Comparison of ENCODE assay signal across 8 cellular contexts in the genomic region with DNA sequence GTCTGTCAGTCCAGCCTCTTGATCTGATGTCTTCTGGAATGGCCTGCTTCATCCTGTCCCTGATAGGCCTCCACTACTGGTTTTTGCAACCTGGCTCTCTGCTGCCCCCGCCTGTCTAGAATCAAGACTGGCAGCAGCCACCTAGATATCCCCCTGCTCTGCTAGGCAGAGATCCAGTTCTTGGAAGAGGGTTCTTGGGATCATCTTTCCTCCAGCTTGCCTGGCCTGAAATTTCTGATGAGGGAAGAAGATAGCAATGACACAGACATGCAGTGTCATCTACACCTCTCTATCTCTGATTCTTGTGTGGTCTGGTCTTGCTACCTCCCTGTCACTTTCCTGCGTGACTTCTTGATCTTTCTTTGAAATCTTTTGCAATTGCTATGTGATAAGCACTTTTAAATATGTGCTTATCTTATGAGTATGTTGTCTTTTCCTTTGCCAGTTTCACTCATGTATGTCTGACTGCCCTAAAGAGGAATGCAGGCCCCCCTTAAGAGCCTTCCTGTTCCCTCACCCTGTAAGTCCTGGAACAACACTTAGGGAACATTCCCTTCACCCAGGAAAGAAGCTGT. TPM values are rescaled to one million over a fixed set of nuclear protein-coding genes. Genes with fewer than 3 reads are reported as not detected.
DNase-seq lines count a peak whose midpoint lies in the region; ATAC-seq and TF ChIP-seq lines count a peak whose summit lies in the region.

No MANE protein-coding gene starts in this region.

- H3K4me1 Mint-ChIP-seq in CD4-positive, CD25-positive, alpha-beta regulatory T cell, result peaks cover 2 to 77% (median 46%) of the 10 kb centered on the region in 4 donors
- H3K4me1 Mint-ChIP-seq in natural killer cell, result peaks cover 78 to 88% of the 10 kb centered on the region in 2 donors

- RAD21 ChIA-PET in HCT116 (lab: Charles Lee; ENCODE audit: low non-redundant PET in 1 of 2, low total read pairs in 2 of 2, uncharacterized antibody in 2 of 2, unreplicated experiment in 2 of 2), result interaction anchor here in 1 of 2 experiments (0.6 kb wide), 1 partner anchor 20 kb away, joined by 3 read pairs; a partner anchor contains a TSS

- POLR2A ChIA-PET in HCT116 (lab: Charles Lee), result no interaction called here

- H4K20me1 ChIP-seq in HCT116 (ENCODE audit: insufficient read depth), result no peaks in the 10 kb centered on the region
- peaks cover 4% of the 10 kb centered on the region; the same call in 1 of the 2 replicates for H4K20me1 ChIP-seq in OCI-LY3 (ENCODE audit: insufficient read depth, low read length)

- peaks cover 16% of the 10 kb centered on the region for H3K36me3 Mint-ChIP-seq in CD4-positive, CD25-positive, alpha-beta regulatory T cell
- no peaks in the 10 kb centered on the region for H3K36me3 Mint-ChIP-seq in natural killer cell

- peaks cover 0 to 1% (median 0%) of the 10 kb centered on the region in 7 donors for H3K9me3 Mint-ChIP-seq in CD4-positive, CD25-positive, alpha-beta regulatory T cell
- no peaks in the 10 kb centered on the region for H3K9me3 Mint-ChIP-seq in natural killer cell

- peak overlapping the region in 3 of 4 donors; percentile 40 to 69 (median 47) for H3K4me3 Mint-ChIP-seq in CD4-positive, CD25-positive, alpha-beta regulatory T cell
- H3K4me3 Mint-ChIP-seq in natural killer cell, result peak overlapping the region; percentile 45

- no peaks in the 10 kb centered on the region for H3K9me2 ChIP-seq in HCT116 (ENCODE audit: insufficient read depth)

- peak; percentile 56 to 80 (median 65) for DNase-seq in CD4-positive, CD25-positive, alpha-beta regulatory T cell
- DNase-seq in HCT116 (ENCODE audit: low read depth, low spot score) (peak; percentile 28), activated T-cell treated with anti-CD3 and anti-CD28 coated beads for 48 hours (ENCODE audit: low read depth) (peak; percentile 55), esophagus muscularis mucosa (ENCODE audit: extremely low spot score) (no peak), natural killer cell (peak; percentile 64), stromal cell of bone marrow (ENCODE audit: low read depth) (peak; percentile 42)

- H3K4me3 ChIP-seq in CD4-positive, CD25-positive, alpha-beta regulatory T cell (ENCODE audit: low read depth, low read length), result no peak overlapping the region
- no peak overlapping the region for H3K4me3 ChIP-seq in HCT116 (replicated peaks in 1 of 2; ENCODE audit: low read depth in 1 of 2, low read length in 2 of 2)
- H3K4me3 ChIP-seq in OCI-LY3 (ENCODE audit: low read length), result no peak overlapping the region
- no peak overlapping the region for H3K4me3 ChIP-seq in esophagus muscularis mucosa

- ATAC-seq in CD4-positive, CD25-positive, alpha-beta regulatory T cell (ENCODE audit: low read depth in 2 of 2), result peak; percentile 77 to 83
- ATAC-seq in HCT116 (peak; percentile 98), natural killer cell (peak; percentile 55 to 71 (median 55)), GM19324 (IDR thresholded peaks at IDR 0.05; ENCODE audit: low FRiP score, unreplicated experiment) (no peak)

- 50% methylated on average over 2 of the region's 2 CpGs for WGBS in esophagus muscularis mucosa

- TF ChIP-seq RAD21 in HCT116 (IDR thresholded peaks at IDR 0.05; ENCODE audit: low read depth), result peak; percentile 77

- H3K4me1 ChIP-seq in CD4-positive, CD25-positive, alpha-beta regulatory T cell (ENCODE audit: control insufficient read depth, insufficient read depth, low read length, poor library complexity, severe bottlenecking), result peaks cover 37% of the 10 kb centered on the region
- H3K4me1 ChIP-seq in HCT116 (ENCODE audit: control insufficient read depth in 1 of 2, insufficient read depth in 2 of 2, low read length in 2 of 2) (no peaks in the 10 kb centered on the region), OCI-LY3 (ENCODE audit: low read length) (peaks cover 8% of the 10 kb centered on the region), esophagus muscularis mucosa (peaks cover 17 to 32% (median 24%) of the 10 kb centered on the region in 4 donors)

- H3K9me3 ChIP-seq in CD4-positive, CD25-positive, alpha-beta regulatory T cell (ENCODE audit: control insufficient read depth in 2 of 2, low read length in 2 of 2), result no peaks in the 10 kb centered on the region
- H3K9me3 ChIP-seq in HCT116 (ENCODE audit: control insufficient read depth in 1 of 2, insufficient read depth in 1 of 2, low read depth in 1 of 2, low read length in 2 of 2), result no peaks in the 10 kb centered on the region
- no peaks in the 10 kb centered on the region for H3K9me3 ChIP-seq in OCI-LY3 (ENCODE audit: insufficient read depth, low read length)
- no peaks in the 10 kb centered on the region for H3K9me3 ChIP-seq in esophagus muscularis mucosa

- peak overlapping the region; percentile 43 for H3K27ac ChIP-seq in CD4-positive, CD25-positive, alpha-beta regulatory T cell (ENCODE audit: insufficient read depth, low read length, poor library complexity, severe bottlenecking)
- no peak overlapping the region for H3K27ac ChIP-seq in HCT116 (ENCODE audit: low read depth, low read length)
- H3K27ac ChIP-seq in OCI-LY3 (ENCODE audit: low read length), result no peak overlapping the region
- H3K27ac ChIP-seq in esophagus muscularis mucosa (replicated peaks in 1 of 4), result peak overlapping the region; percentile 43 to 70 (median 53)

- CTCF ChIA-PET in HCT116 (lab: Charles Lee), result interaction anchor here (0.9 to 1.0 kb wide), 2 partner anchors 20 to 543 kb away, joined by 3 read pairs; a partner anchor contains a TSS

- no peak for TF ChIP-seq EP300 in esophagus muscularis mucosa (IDR thresholded peaks at IDR 0.05)

- TF ChIP-seq CTCF in HCT116 (IDR thresholded peaks at IDR 0.05 in 2 of 3, conservative IDR thresholded peaks at IDR 0.05 in 1 of 3; ENCODE audit: borderline replicate concordance in 1 of 3, insufficient read depth in 1 of 3, low read depth in 2 of 3, low read length in 2 of 3), result peak; percentile 77 to 93 (median 85)
- peak; percentile 81 for TF ChIP-seq CTCF in OCI-LY3 (IDR thresholded peaks at IDR 0.05; ENCODE audit: low read depth, low read length)
- TF ChIP-seq CTCF in esophagus muscularis mucosa (IDR thresholded peaks at IDR 0.05), result peak; percentile 59 to 80 (median 69)
- TF ChIP-seq CTCF in natural killer cell (IDR thresholded peaks at IDR 0.05), result peak; percentile 83

- no peak overlapping the region for H3K9ac ChIP-seq in HCT116 (ENCODE audit: low read length)
- H3K9ac ChIP-seq in OCI-LY3 (ENCODE audit: low read length), result no peak overlapping the region

- H3K27me3 Mint-ChIP-seq in CD4-positive, CD25-positive, alpha-beta regulatory T cell, result no peaks in the 10 kb centered on the region
- H3K27me3 Mint-ChIP-seq in natural killer cell (ENCODE audit: low read depth in 2 of 2), result no peaks in the 10 kb centered on the region

- TF ChIP-seq POLR2A in HCT116 (IDR thresholded peaks at IDR 0.05; ENCODE audit: borderline replicate concordance, extremely low read depth, insufficient read depth, insufficient read length) (no peak), esophagus muscularis mucosa (IDR thresholded peaks at IDR 0.05; ENCODE audit: low read depth) (no peak)

- intact Hi-C loops in HCT116 (cut with micrococcal nuclease), result loop anchor here (1.0 to 2.0 kb wide), 2 partner anchors 72 to 164 kb away; no protein-coding TSS in a partner anchor
- intact Hi-C loops in esophagus muscularis mucosa (cut with DNase I), result no loop called here
- intact Hi-C loops in natural killer cell (cut with micrococcal nuclease), result loop anchor here (5.0 to 10.0 kb wide), 2 partner anchors 43 to 260 kb away; a partner anchor contains a TSS

- H3K36me3 ChIP-seq in CD4-positive, CD25-positive, alpha-beta regulatory T cell (ENCODE audit: control insufficient read depth, insufficient read depth, low read length), result peaks cover 2% of the 10 kb centered on the region
- H3K36me3 ChIP-seq in HCT116 (ENCODE audit: control insufficient read depth in 1 of 2, insufficient read depth in 2 of 2, low read length in 2 of 2) (peaks cover 0 to 23% of the 10 kb centered on the region in 2 experiments; a peak in 1 of 4 replicates), OCI-LY3 (replicated peaks; ENCODE audit: low read depth, low read length) (peaks cover 11% of the 10 kb centered on the region), esophagus muscularis mucosa (peaks cover 7 to 61% (median 26%) of the 10 kb centered on the region in 4 donors)

- no TSS peak for BruUV-seq in HCT116 (replicated peaks; lab: Mats Ljungman, UMichigan)

- H3K27ac Mint-ChIP-seq in CD4-positive, CD25-positive, alpha-beta regulatory T cell, result peak overlapping the region; percentile 6 to 90 (median 88)
- peak overlapping the region; percentile 82 to 92 for H3K27ac Mint-ChIP-seq in natural killer cell

- no peaks in the 10 kb centered on the region for H3K79me2 ChIP-seq in HCT116 (ENCODE audit: insufficient read depth, low read length)
- no peaks in the 10 kb centered on the region for H3K79me2 ChIP-seq in OCI-LY3 (ENCODE audit: low read length)

- H3K4me2 ChIP-seq in HCT116 (ENCODE audit: low read length), result no peak overlapping the region
- H3K4me2 ChIP-seq in OCI-LY3 (ENCODE audit: low read length), result no peak overlapping the region

- H3K27me3 ChIP-seq in CD4-positive, CD25-positive, alpha-beta regulatory T cell (ENCODE audit: control insufficient read depth, insufficient read depth, low read length), result no peaks in the 10 kb centered on the region
- H3K27me3 ChIP-seq in HCT116 (ENCODE audit: insufficient read depth, low read length), result no peaks in the 10 kb centered on the region
- H3K27me3 ChIP-seq in OCI-LY3 (ENCODE audit: low read depth, low read length), result no peaks in the 10 kb centered on the region
- no peaks in the 10 kb centered on the region for H3K27me3 ChIP-seq in esophagus muscularis mucosa

- H2AFZ ChIP-seq in HCT116 (ENCODE audit: low read depth, low read length, poor library complexity, severe bottlenecking) (no peak overlapping the region), OCI-LY3 (ENCODE audit: low read depth, low read length) (no peak overlapping the region)

RNA-seq across cellular contexts. Expression of a gene that starts 20.3 kb away (rescaled TPM):
- 115 TPM for total RNA-seq in CD4-positive, CD25-positive, alpha-beta regulatory T cell
- 10 to 100 TPM; 52.0 to 67.5 (median 56.6) TPM for polyA plus RNA-seq in CD4-positive, CD25-positive, alpha-beta regulatory T cell
- 25.6 TPM for total RNA-seq in HCT116 (2021; ENCODE audit: unreplicated experiment)
- 5.2 and 7.2 TPM in 2 replicates for polyA plus RNA-seq in HCT116 (2012)
- 10 to 100 TPM; 44.6 to 56.8 (median 50.8) TPM for total RNA-seq in esophagus muscularis mucosa
- 100 to 1,000 TPM; 241 to 282 (median 263) TPM for total RNA-seq in natural killer cell

RNA-seq across cellular contexts. Expression of a gene that starts 41.8 kb away (rescaled TPM):
- total RNA-seq in CD4-positive, CD25-positive, alpha-beta regulatory T cell, result 15.2 TPM
- polyA plus RNA-seq in CD4-positive, CD25-positive, alpha-beta regulatory T cell, result 10 to 100 TPM in 2 of 4 donors, 1 to 10 TPM in 2; 7.7 to 11.5 (median 10.3) TPM
- 27.3 TPM for total RNA-seq in HCT116 (2021; ENCODE audit: unreplicated experiment)
- polyA plus RNA-seq in HCT116 (2012), result 17.4 and 19.0 TPM in 2 replicates
- 10 to 100 TPM in 1 of 4 donors, 1 to 10 TPM in 3; 8.4 to 12.5 (median 9.7) TPM for total RNA-seq in esophagus muscularis mucosa
- 10 to 100 TPM; 21.6 to 24.2 (median 22.7) TPM for total RNA-seq in natural killer cell

RNA-seq across cellular contexts. Expression of a gene that starts 41.8 kb away (rescaled TPM):
- total RNA-seq in CD4-positive, CD25-positive, alpha-beta regulatory T cell, result 14.9 TPM
- 10 to 100 TPM; 48.0 to 68.2 (median 63.9) TPM for polyA plus RNA-seq in CD4-positive, CD25-positive, alpha-beta regulatory T cell
- total RNA-seq in HCT116 (2021; ENCODE audit: unreplicated experiment) (13.8 TPM), esophagus muscularis mucosa (10 to 100 TPM in 1 of 4 donors, 1 to 10 TPM in 3; 5.0 to 10.1 (median 8.4) TPM), natural killer cell (10 to 100 TPM; 17.4 to 19.0 (median 17.9) TPM)
- 8.2 and 9.4 TPM in 2 replicates for polyA plus RNA-seq in HCT116 (2012)

RNA-seq across cellular contexts. Expression of a gene that starts 49.2 kb away (rescaled TPM):
- not detected for total RNA-seq in CD4-positive, CD25-positive, alpha-beta regulatory T cell
- not detected for polyA plus RNA-seq in CD4-positive, CD25-positive, alpha-beta regulatory T cell
- total RNA-seq in HCT116 (2021; ENCODE audit: unreplicated experiment) (not detected), esophagus muscularis mucosa (not detected), natural killer cell (not detected)
- polyA plus RNA-seq in HCT116 (2012), result not detected in 2 replicates

Comparison
In these comparisons a context has a peak if more than half of its experiments do, and no peak if none do; other contexts are left out.
1. H3K27ac ChIP-seq: peak in CD4-positive, CD25-positive, alpha-beta regulatory T cell (single experiment) and esophagus muscularis mucosa (4 of 4); none in HCT116 (single experiment) and OCI-LY3 (single experiment).
2. Peak in every context shown above with its lines, with median percentiles within 50 percentile points of each other: CTCF ChIP-seq.